In the genomic region with DNA sequence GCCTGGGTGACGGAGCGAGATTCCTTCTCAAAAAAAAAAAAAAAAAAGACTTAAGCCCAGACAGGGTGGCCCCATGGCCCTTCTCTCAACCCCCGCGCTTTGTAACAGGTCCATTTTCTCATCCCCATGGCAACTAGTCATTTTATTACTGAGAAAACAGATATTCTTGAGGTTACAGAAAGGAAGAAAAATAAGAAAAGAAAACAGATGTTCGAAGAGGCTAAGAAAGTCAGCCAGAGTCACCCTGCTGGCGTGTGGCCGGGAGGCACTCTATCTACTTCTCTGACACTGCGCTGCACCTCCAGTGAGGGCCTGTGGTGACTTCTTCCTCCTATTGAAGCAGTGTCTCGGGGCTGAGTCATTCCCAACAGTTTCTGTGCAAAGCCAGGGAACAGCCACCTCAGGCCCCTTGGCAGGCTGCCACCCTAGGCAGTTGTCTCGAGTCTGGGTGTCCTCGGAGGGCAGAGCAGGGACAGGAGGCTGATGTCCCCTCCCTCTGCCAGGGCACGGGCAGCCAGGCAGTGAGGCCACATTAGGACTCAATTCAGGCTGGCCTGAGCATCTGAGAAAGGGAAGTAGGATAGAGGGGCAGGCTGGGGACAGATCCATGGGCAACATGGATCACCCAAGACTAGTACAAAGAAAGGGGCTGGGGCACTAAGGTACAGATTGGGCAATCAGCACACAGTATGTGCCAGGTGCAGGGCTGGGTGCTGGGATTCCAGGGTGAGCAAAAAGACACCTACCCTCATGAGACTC, we compare ENCODE assay signal across 1 cellular context.
TF ChIP-seq lines count a peak whose summit lies in the region.

No MANE protein-coding gene starts in this region.

TF ChIP-seq in HCT116, 20 proteins besides CTCF, POLR2A, EP300 and RAD21 (continued from another document):
- TF ChIP-seq, protein P1, sequence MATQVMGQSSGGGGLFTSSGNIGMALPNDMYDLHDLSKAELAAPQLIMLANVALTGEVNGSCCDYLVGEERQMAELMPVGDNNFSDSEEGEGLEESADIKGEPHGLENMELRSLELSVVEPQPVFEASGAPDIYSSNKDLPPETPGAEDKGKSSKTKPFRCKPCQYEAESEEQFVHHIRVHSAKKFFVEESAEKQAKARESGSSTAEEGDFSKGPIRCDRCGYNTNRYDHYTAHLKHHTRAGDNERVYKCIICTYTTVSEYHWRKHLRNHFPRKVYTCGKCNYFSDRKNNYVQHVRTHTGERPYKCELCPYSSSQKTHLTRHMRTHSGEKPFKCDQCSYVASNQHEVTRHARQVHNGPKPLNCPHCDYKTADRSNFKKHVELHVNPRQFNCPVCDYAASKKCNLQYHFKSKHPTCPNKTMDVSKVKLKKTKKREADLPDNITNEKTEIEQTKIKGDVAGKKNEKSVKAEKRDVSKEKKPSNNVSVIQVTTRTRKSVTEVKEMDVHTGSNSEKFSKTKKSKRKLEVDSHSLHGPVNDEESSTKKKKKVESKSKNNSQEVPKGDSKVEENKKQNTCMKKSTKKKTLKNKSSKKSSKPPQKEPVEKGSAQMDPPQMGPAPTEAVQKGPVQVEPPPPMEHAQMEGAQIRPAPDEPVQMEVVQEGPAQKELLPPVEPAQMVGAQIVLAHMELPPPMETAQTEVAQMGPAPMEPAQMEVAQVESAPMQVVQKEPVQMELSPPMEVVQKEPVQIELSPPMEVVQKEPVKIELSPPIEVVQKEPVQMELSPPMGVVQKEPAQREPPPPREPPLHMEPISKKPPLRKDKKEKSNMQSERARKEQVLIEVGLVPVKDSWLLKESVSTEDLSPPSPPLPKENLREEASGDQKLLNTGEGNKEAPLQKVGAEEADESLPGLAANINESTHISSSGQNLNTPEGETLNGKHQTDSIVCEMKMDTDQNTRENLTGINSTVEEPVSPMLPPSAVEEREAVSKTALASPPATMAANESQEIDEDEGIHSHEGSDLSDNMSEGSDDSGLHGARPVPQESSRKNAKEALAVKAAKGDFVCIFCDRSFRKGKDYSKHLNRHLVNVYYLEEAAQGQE (IDR thresholded peaks at IDR 0.05; ENCODE audit: low read depth): no peak
- TF ChIP-seq YY1 (IDR thresholded peaks at IDR 0.05; ENCODE audit: extremely low read depth, insufficient replicate concordance, low read depth, low read length) (peak; percentile 59), ZBTB33 (IDR thresholded peaks at IDR 0.05; ENCODE audit: extremely low read depth, insufficient replicate concordance, low read length) (peak; percentile 68), EZH2 (IDR thresholded peaks at IDR 0.05) (no peak), EGR1 (IDR thresholded peaks at IDR 0.05; ENCODE audit: low read depth) (no peak), ELF1 (IDR thresholded peaks at IDR 0.05; ENCODE audit: borderline replicate concordance, low read depth) (no peak), SRF (IDR thresholded peaks at IDR 0.05; ENCODE audit: low read depth) (no peak), POLR2AphosphoS5 (IDR thresholded peaks at IDR 0.05; ENCODE audit: low read depth, low read length) (peak; percentile 87), SIN3A (IDR thresholded peaks at IDR 0.05; ENCODE audit: low read depth) (no peak), TCF7L2 (IDR thresholded peaks at IDR 0.05; ENCODE audit: borderline replicate concordance, extremely low read depth, insufficient read depth, insufficient read length) (peak; percentile 25), CBX3 (IDR thresholded peaks at IDR 0.05; ENCODE audit: low read depth) (peak; percentile 94), FOSL1 (IDR thresholded peaks at IDR 0.05; ENCODE audit: low read depth) (peak; percentile 80; the same call in 1 of the 2 replicates), EZH2phosphoT487 (IDR thresholded peaks at IDR 0.05; ENCODE audit: borderline replicate concordance) (no peak), SP1 (IDR thresholded peaks at IDR 0.05; ENCODE audit: low read depth) (peak; percentile 87), JUND (IDR thresholded peaks at IDR 0.05) (peak; percentile 81), CEBPB (IDR thresholded peaks at IDR 0.05; ENCODE audit: low read depth) (peak; percentile 79)
- TF ChIP-seq, protein P2, sequence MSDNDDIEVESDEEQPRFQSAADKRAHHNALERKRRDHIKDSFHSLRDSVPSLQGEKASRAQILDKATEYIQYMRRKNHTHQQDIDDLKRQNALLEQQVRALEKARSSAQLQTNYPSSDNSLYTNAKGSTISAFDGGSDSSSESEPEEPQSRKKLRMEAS (IDR thresholded peaks at IDR 0.05): peak; percentile 58
- TF ChIP-seq, protein P3, sequence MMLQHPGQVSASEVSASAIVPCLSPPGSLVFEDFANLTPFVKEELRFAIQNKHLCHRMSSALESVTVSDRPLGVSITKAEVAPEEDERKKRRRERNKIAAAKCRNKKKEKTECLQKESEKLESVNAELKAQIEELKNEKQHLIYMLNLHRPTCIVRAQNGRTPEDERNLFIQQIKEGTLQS (IDR thresholded peaks at IDR 0.05): no peak
